8 cellular contexts compared by ENCODE assay signal in genomic region chr16:75116081-75116910, GRCh38. TPM values are rescaled to one million over a fixed set of nuclear protein-coding genes. Genes with fewer than 3 reads are reported as not detected.
A peak's percentile ranks its signal among the peaks of the same experiment; 100 is the strongest.
DNase-seq lines count a peak whose midpoint lies in the region; ATAC-seq and TF ChIP-seq lines count a peak whose summit lies in the region.

LDHD (minus strand) TSS chr16:75116780; CDS start chr16:75116720, 60 bp downstream.

- no peaks in the 10 kb centered on the region for H3K4me1 ChIP-seq in foreskin keratinocyte

- no peaks in the 10 kb centered on the region for H3K27me3 ChIP-seq in foreskin keratinocyte

- H3K4me1 Mint-ChIP-seq in WTC11 = peaks cover 62% of the 10 kb centered on the region
- peaks cover 37% of the 10 kb centered on the region for H3K4me1 Mint-ChIP-seq in nephron progenitor cell

- H3K27ac ChIP-seq in foreskin keratinocyte = no peak within 1 kb of the TSS

- peak; percentile 92 for DNase-seq in AG20443 (ENCODE audit: low spot score)
- peak; percentile 70 for DNase-seq in WTC11 (ENCODE audit: low spot score)
- DNase-seq in foreskin keratinocyte = no peak
- DNase-seq in nephron progenitor cell = no peak
- no peak for DNase-seq in NK-92 (lab: John Stamatoyannopoulos, UW; ENCODE audit: unreplicated experiment)

- CTCF ChIA-PET in WTC11 (lab: Charles Lee) = interaction anchor here (1.2 kb wide), 2 partner anchors 118 to 254 kb away, joined by 3 read pairs; partner anchors contain the start of gene ZNRF1

- no peak for TF ChIP-seq POLR2A in GM18505 (IDR thresholded peaks at IDR 0.05; ENCODE audit: borderline replicate concordance, extremely low read depth, insufficient read depth, insufficient read length)

- peak within 1 kb of the TSS; percentile 69 for H3K4me3 Mint-ChIP-seq in WTC11
- H3K4me3 Mint-ChIP-seq in nephron progenitor cell = peak within 1 kb of the TSS; percentile 74

- peak within 1 kb of the TSS; percentile 92 for H3K27ac Mint-ChIP-seq in WTC11
- no peak within 1 kb of the TSS for H3K27ac Mint-ChIP-seq in nephron progenitor cell

- no peak for TF ChIP-seq CTCF in WTC11 (IDR thresholded peaks at IDR 0.05)
- TF ChIP-seq CTCF in foreskin keratinocyte (conservative IDR thresholded peaks at IDR 0.05) = no peak
- TF ChIP-seq CTCF in nephron progenitor cell (IDR thresholded peaks at IDR 0.05) = no peak

- POLR2A ChIA-PET in WTC11 (lab: Charles Lee) = interaction anchor here (0.7 kb wide), 1 partner anchor 131 kb away, joined by 4 read pairs; the partner anchor contains the start of gene WDR59

- ATAC-seq in HG03521 (IDR thresholded peaks at IDR 0.05; ENCODE audit: unreplicated experiment) = peak; percentile 71
- ATAC-seq in WTC11 = peak; percentile 78
- ATAC-seq in foreskin keratinocyte = peak; percentile 64
- no peak for ATAC-seq in GM18505 (IDR thresholded peaks at IDR 0.05; ENCODE audit: unreplicated experiment)
- ATAC-seq in HG03095 (IDR thresholded peaks at IDR 0.05; ENCODE audit: unreplicated experiment) = no peak

- H3K9me3 Mint-ChIP-seq in WTC11 (peaks cover 1% of the 10 kb centered on the region), nephron progenitor cell (peaks cover 3% of the 10 kb centered on the region)

- no peaks in the 10 kb centered on the region for H3K27me3 Mint-ChIP-seq in WTC11 (ENCODE audit: low read depth)
- no peaks in the 10 kb centered on the region for H3K27me3 Mint-ChIP-seq in nephron progenitor cell (ENCODE audit: low read depth, poor library complexity)

- H3K36me3 Mint-ChIP-seq in WTC11 (peaks cover 1% of the 10 kb centered on the region), nephron progenitor cell (ENCODE audit: low read depth) (no peaks in the 10 kb centered on the region)

TF ChIP-seq in WTC11, 78 proteins besides CTCF, POLR2A, EP300 and RAD21:
- no peak for TF ChIP-seq NFE2L1 (CRISPR knock-in tag; IDR thresholded peaks at IDR 0.05)
- TF ChIP-seq MAX (CRISPR knock-in tag; IDR thresholded peaks at IDR 0.05) = no peak
- TF ChIP-seq PRDM15 (CRISPR knock-in tag; IDR thresholded peaks at IDR 0.05) = no peak
- TF ChIP-seq E2F4 (CRISPR knock-in tag; IDR thresholded peaks at IDR 0.05; ENCODE audit: borderline replicate concordance, low read depth) = no peak
- no peak for TF ChIP-seq MLX (CRISPR knock-in tag; IDR thresholded peaks at IDR 0.05)
- TF ChIP-seq NFYB (CRISPR knock-in tag; conservative IDR thresholded peaks at IDR 0.05; ENCODE audit: low read depth) = 0 out of 2 replicates have a peak, but pooled peaks have one; percentile 25
- no peak for TF ChIP-seq NR1H2 (CRISPR knock-in tag; IDR thresholded peaks at IDR 0.05)
- TF ChIP-seq SP1 (CRISPR knock-in tag; conservative IDR thresholded peaks at IDR 0.05) = 0 out of 2 replicates have a peak, but pooled peaks have one; percentile 17
- TF ChIP-seq ZNF317 (CRISPR knock-in tag; IDR thresholded peaks at IDR 0.05; ENCODE audit: borderline replicate concordance, low read depth) = no peak
- TF ChIP-seq GABPB1 (CRISPR knock-in tag; IDR thresholded peaks at IDR 0.05) = 0 out of 2 replicates have a peak, but pooled peaks have one; percentile 19

RNA-seq across cellular contexts. Expression of gene LDHD, which starts in this region (rescaled TPM):
- total RNA-seq in WTC11 (2021) (12.3 to 12.6 TPM (median 12.3 TPM) in 3 replicates), foreskin keratinocyte (0.48 and 0.49 TPM in 2 replicates)
- polyA plus RNA-seq in foreskin keratinocyte = 0.45 and 0.50 TPM in 2 replicates

Comparison
In these comparisons a context has a peak if more than half of its experiments do, and no peak if none do; other contexts are left out.
1. Peak in ATAC-seq in foreskin keratinocyte; RNA of the gene not detected or under 1 TPM.
2. DNase-seq: peak in AG20443 (single experiment) and WTC11 (single experiment); none in foreskin keratinocyte (0 of 2), nephron progenitor cell (single experiment) and NK-92 (single experiment).
3. ATAC-seq: peak in HG03521 (single experiment) and WTC11 (single experiment); none in GM18505 (single experiment) and HG03095 (single experiment).